10 cellular contexts compared by ENCODE assay signal in the genomic region with DNA sequence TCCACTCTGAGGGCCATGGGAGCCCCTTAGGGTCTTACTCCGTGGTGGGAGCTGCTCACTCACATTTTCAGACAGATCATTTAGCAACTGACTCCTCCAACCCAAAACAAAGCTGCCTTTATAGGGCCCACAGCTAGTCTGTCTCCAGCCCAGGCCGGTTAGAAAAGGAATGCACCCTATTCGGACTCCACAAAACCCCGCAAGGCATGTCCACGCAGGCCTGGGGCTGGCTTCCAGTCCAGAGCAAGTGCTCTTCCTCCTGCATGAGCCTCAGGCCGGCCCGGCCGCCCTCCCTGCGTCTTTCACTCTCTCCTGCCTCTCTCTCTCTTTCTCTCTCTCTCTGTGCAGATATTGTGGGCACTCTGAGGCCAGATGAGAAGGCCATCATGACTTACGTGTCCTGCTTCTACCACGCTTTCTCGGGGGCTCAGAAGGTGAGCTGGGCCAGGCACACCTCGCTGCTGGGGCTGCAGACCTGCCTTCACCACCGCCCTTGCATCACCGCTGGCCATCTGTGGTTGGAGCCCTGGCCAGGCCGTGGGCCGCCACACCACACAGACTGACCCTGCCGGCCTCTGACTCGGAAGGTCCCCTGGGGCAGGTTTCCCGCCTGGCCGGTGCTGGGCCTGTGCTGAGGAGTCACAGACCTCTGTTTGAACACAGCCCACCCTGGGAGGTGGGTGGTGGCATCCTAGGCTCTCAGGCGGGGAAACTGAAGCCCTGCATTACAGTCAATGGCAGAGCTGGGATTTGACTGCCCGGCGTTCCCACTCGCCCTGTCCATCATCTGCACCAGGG. TPM values are rescaled to one million over a fixed set of nuclear protein-coding genes. Genes with fewer than 3 reads are reported as not detected.
DNase-seq lines count a peak whose midpoint lies in the region; ATAC-seq and TF ChIP-seq lines count a peak whose summit lies in the region.
"Had no signal": no experiment of that assay in that cellular context is flagged by ENCODE, and none has a peak within 500 bp of the region (broad histone marks: within the 10 kb centered on the region; RNA-seq: fewer than 3 reads in every experiment).

No MANE protein-coding gene starts in this region.

- 81 to 95% methylated on average over 25 of the region's 25 CpGs for WGBS in lung, 2 donors

- H3K27me3 ChIP-seq in Panc1 (ENCODE audit: control insufficient read depth, insufficient read depth, low read length), result no peaks in the 10 kb centered on the region
- no peaks in the 10 kb centered on the region for H3K27me3 ChIP-seq in lung (ENCODE audit: control insufficient read depth, insufficient read depth)
- H3K27me3 ChIP-seq: neural progenitor cell had no signal

- no TSS peak for BruUV-seq in Panc1 (replicated peaks; lab: Mats Ljungman, UMichigan)

- peak overlapping the region; percentile 12 for H3K4me3 Mint-ChIP-seq in chondrocyte (ENCODE audit: unreplicated experiment)
- H3K4me3 Mint-ChIP-seq: neural progenitor cell had no signal

- H3K36me3 ChIP-seq in Panc1 (ENCODE audit: control insufficient read depth, insufficient read depth, low read length) (peaks cover 89% of the 10 kb centered on the region), lung (ENCODE audit: control insufficient read depth in 2 of 2, insufficient read depth in 2 of 2, low read length in 2 of 2) (peaks cover 2 to 83% of the 10 kb centered on the region in 2 donors)
- H3K36me3 ChIP-seq: neural progenitor cell had no signal

- peaks cover 50% of the 10 kb centered on the region for H3K36me3 Mint-ChIP-seq in chondrocyte (ENCODE audit: low read depth)

- peaks cover 65% of the 10 kb centered on the region for H3K4me1 Mint-ChIP-seq in chondrocyte (ENCODE audit: low read depth)
- H3K4me1 Mint-ChIP-seq: neural progenitor cell had no signal

- ATAC-seq in Panc1 (peak; percentile 13), lung (ENCODE audit: insufficient read depth, low FRiP score) (peak; percentile 13)

- H3K4me3 ChIP-seq in Panc1 (ENCODE audit: low read depth in 2 of 2, low read length in 2 of 2) (no peak overlapping the region), lung (no peak overlapping the region)
- H3K4me3 ChIP-seq: neural progenitor cell had no signal

- no peaks in the 10 kb centered on the region for H3K27me3 Mint-ChIP-seq in chondrocyte (ENCODE audit: low read depth)

- no peaks in the 10 kb centered on the region for H3K9me3 ChIP-seq in Panc1 (ENCODE audit: control insufficient read depth, insufficient read depth, low read depth, low read length)
- H3K9me3 ChIP-seq in lung (ENCODE audit: control insufficient read depth in 2 of 2, insufficient read depth in 1 of 2, low read length in 1 of 2), result no peaks in the 10 kb centered on the region

- TF ChIP-seq CTCF in Panc1 (IDR thresholded peaks at IDR 0.05) (no peak), chondrocyte (IDR thresholded peaks at IDR 0.05) (no peak), lung (IDR thresholded peaks at IDR 0.05; ENCODE audit: control extremely low read depth, extremely low read depth) (no peak)

- CTCF ChIA-PET in Panc1 (lab: Charles Lee), result interaction anchor here (0.5 to 1.7 kb wide), 3 partner anchors 8 to 172 kb away, joined by 4 read pairs; no protein-coding TSS in a partner anchor

- H3K27ac Mint-ChIP-seq in chondrocyte (ENCODE audit: unreplicated experiment), result peak overlapping the region; percentile 86
- H3K27ac Mint-ChIP-seq: neural progenitor cell had no signal

- intact Hi-C loops in Panc1 (cut with micrococcal nuclease; ENCODE audit: unreplicated experiment), result no loop called here

- H3K27ac ChIP-seq in Panc1 (ENCODE audit: low read length), result peak overlapping the region; percentile 68
- H3K27ac ChIP-seq in lung (ENCODE audit: low read depth in 1 of 2, low read length in 1 of 2), result peak overlapping the region; percentile 25 to 43
- peak overlapping the region; percentile 85 for H3K27ac ChIP-seq in temporal lobe (ENCODE audit: low read depth, low read length)
- H3K27ac ChIP-seq: neural progenitor cell had no signal

- DNase-seq in Panc1 (ENCODE audit: low read depth, low spot score) (no peak), chondrocyte (ENCODE audit: low spot score) (no peak), lung (ENCODE audit: low spot score) (no peak), T-helper 1 cell (no peak), HT-29 (ENCODE audit: low spot score) (no peak), NCI-H128 (lab: John Stamatoyannopoulos, UW; ENCODE audit: unreplicated experiment) (no peak)
- no peak for DNase-seq in stimulated activated naive CD4-positive, alpha-beta T cell treated with Interleukin-2 at 50 U/mL for 16 hours (lab: John Stamatoyannopoulos, UW)
- DNase-seq: NCI-H2171 treated with DMSO at 0.1 percent for 48 hours had no signal

- POLR2A ChIA-PET in Panc1 (lab: Charles Lee), result interaction anchor here (0.5 to 0.9 kb wide), 7 partner anchors 9 to 146 kb away, joined by 3 to 9 read pairs (median 3); no protein-coding TSS in a partner anchor

- H3K4me1 ChIP-seq in Panc1 (ENCODE audit: control insufficient read depth, insufficient read depth, low read length) (peaks cover 87% of the 10 kb centered on the region), lung (ENCODE audit: control insufficient read depth in 2 of 2, insufficient read depth in 2 of 2, low read length in 2 of 2) (peaks cover 2 to 32% of the 10 kb centered on the region in 2 donors)
- H3K4me1 ChIP-seq: neural progenitor cell had no signal

- in situ Hi-C loops in Panc1 (cut with HindIII; ENCODE audit: low pct_unique_long_range_greater_than_20kb, low sequenced_read_pairs), result no loop called here

- no peaks in the 10 kb centered on the region for H3K9me3 Mint-ChIP-seq in chondrocyte (ENCODE audit: low read depth)
- H3K9me3 Mint-ChIP-seq: neural progenitor cell had no signal

RNA-seq across cellular contexts. Expression of gene CAPN12, which starts 33.1 kb away (rescaled TPM):
- total RNA-seq in Panc1 (2021; ENCODE audit: unreplicated experiment) (58.5 TPM), chondrocyte (0.40 to 0.44 TPM (median 0.44 TPM) in 3 replicates), lung (1 to 10 TPM; 2.0 to 7.1 TPM), temporal lobe (0.25 TPM)
- polyA plus RNA-seq in Panc1 (2012; ENCODE audit: insufficient read length), result 81.4 TPM
- 10 to 100 TPM in 1 of 2 donors, 1 to 10 TPM in 1; 4.9 to 17.8 TPM for polyA plus RNA-seq in lung
- 50.6 and 53.9 TPM in 2 replicates for total RNA-seq in HT-29 (2014; rRNA removed; shearing (Covaris generic))

Comparison
In these comparisons a context has a peak if more than half of its experiments do, and no peak if none do; other contexts are left out.
1. H3K27ac ChIP-seq: peak in every context shown above with its lines; median percentile 85 in temporal lobe; 68 in Panc1; 34 in lung.